In genomic region chr1:228276361-228276831, GRCh38 we compare ENCODE assay signal across 8 cellular contexts.
DNase-seq lines count a peak whose midpoint lies in the region; ATAC-seq, FAIRE-seq and TF ChIP-seq lines count a peak whose summit lies in the region.

No MANE protein-coding gene starts in this region.

- H3K27me3 ChIP-seq in GM12878 (replicated peaks in 1 of 2; ENCODE audit: control insufficient read depth in 2 of 2, insufficient read depth in 2 of 2, low read length in 1 of 2) (peaks cover 0 to 4% of the 10 kb centered on the region in 2 experiments; a peak in 3 of 4 replicates), mesenchymal stem cell (ENCODE audit: control insufficient read depth in 1 of 2, insufficient read depth in 1 of 2, low read length in 2 of 2) (no peaks in the 10 kb centered on the region)

- H3K4ac ChIP-seq in mesenchymal stem cell (ENCODE audit: low read depth in 1 of 2, low read length in 2 of 2) = peak overlapping the region in 1 of 2 experiments; percentile 8

- no peak for FAIRE-seq in GM12878 (lab: Jason Lieb, UNC)

- H3K4me2 ChIP-seq in GM12878 (ENCODE audit: control insufficient read depth, insufficient read depth) (peak overlapping the region; percentile 79; the same call in 1 of the 2 replicates), mesenchymal stem cell (ENCODE audit: low read length, poor library complexity, severe bottlenecking) (peak overlapping the region; percentile 71)

- H4K8ac ChIP-seq in mesenchymal stem cell (ENCODE audit: low read length) = peak overlapping the region; percentile 93

- peak overlapping the region; percentile 37 to 51 for H2BK12ac ChIP-seq in mesenchymal stem cell (ENCODE audit: low read length in 2 of 2)

- no TSS peak for BruUV-seq in GM12878 (replicated peaks; lab: Mats Ljungman, UMichigan)

- no peaks in the 10 kb centered on the region for H3K79me2 ChIP-seq in GM12878 (ENCODE audit: control insufficient read depth, insufficient read depth, low read length)

- WGBS in GM12878 (ENCODE audit: insufficient coverage, insufficient replicate concordance, low lambda C conversion rate, missing lambda C conversion rate) = 26% methylated on average over 37 of the region's 37 CpGs
- WGBS in mesenchymal stem cell = 59% methylated on average over 37 of the region's 37 CpGs

- H3K23ac ChIP-seq in mesenchymal stem cell (ENCODE audit: low read length in 2 of 2) = no peak overlapping the region

- H3K4me3 ChIP-seq in GM12878 (no peak overlapping the region), mesenchymal stem cell (ENCODE audit: insufficient read depth in 1 of 2, low read depth in 1 of 2, low read length in 2 of 2) (peak overlapping the region; percentile 63 to 80)

- no peak overlapping the region for H2AK5ac ChIP-seq in mesenchymal stem cell (ENCODE audit: low read length, severe bottlenecking)

- intact Hi-C loops in activated CD4-positive, alpha-beta T cell treated with anti-CD3 and anti-CD28 coated beads, Interleukin-2, amount 10 ng/mL, durations not matched to agents 24 days and 14 days (cut with micrococcal nuclease) = loop anchor here (1.0 to 10.0 kb wide), 6 partner anchors 63 to 226 kb away; partner anchors contain the start of genes GUK1, IBA57 and TRIM11
- intact Hi-C loops in GM12878 (cut with micrococcal nuclease; ENCODE audit: unreplicated experiment) = no loop called here

- ATAC-seq in GM12878 = peak; percentile 34
- no peak for ATAC-seq in GM21390 (IDR thresholded peaks at IDR 0.05; ENCODE audit: unreplicated experiment)

- no peak overlapping the region for H3K9ac ChIP-seq in GM12878 (ENCODE audit: control insufficient read depth, insufficient read depth, low read length)
- H3K9ac ChIP-seq in mesenchymal stem cell (ENCODE audit: low read length) = peak overlapping the region; percentile 83

- peak overlapping the region; percentile 55 for H2BK15ac ChIP-seq in mesenchymal stem cell (ENCODE audit: low read depth, poor library complexity, severe bottlenecking)

- no peaks in the 10 kb centered on the region for H3K9me3 Mint-ChIP-seq in activated CD4-positive, alpha-beta T cell treated with anti-CD3 and anti-CD28 coated beads, Interleukin-2, amount 10 ng/mL, durations not matched to agents 24 days and 14 days
- no peaks in the 10 kb centered on the region for H3K9me3 Mint-ChIP-seq in type B pancreatic cell

- TF ChIP-seq EP300 in GM12878 (IDR thresholded peaks at IDR 0.05; ENCODE audit: borderline replicate concordance in 1 of 2, control insufficient read depth in 1 of 2, low read depth in 2 of 2, low read length in 2 of 2) = no peak

- H3K9me3 ChIP-seq in GM12878 (replicated peaks; ENCODE audit: control insufficient read depth, insufficient read depth, low read length) (no peaks in the 10 kb centered on the region), mesenchymal stem cell (ENCODE audit: control insufficient read depth, low read length) (no peaks in the 10 kb centered on the region)

- no peak overlapping the region for H3K27ac ChIP-seq in GM12878 (ENCODE audit: control insufficient read depth, insufficient read depth)
- no peak overlapping the region for H3K27ac ChIP-seq in mesenchymal stem cell (ENCODE audit: low read length, poor library complexity, severe bottlenecking)

- H2BK5ac ChIP-seq in mesenchymal stem cell (ENCODE audit: low read depth, low read length, poor library complexity, severe bottlenecking) = no peak overlapping the region

- no peak for DNase-seq in activated CD4-positive, alpha-beta T cell treated with anti-CD3 and anti-CD28 coated beads, Interleukin-2, amount 10 ng/mL, durations not matched to agents 24 days and 14 days
- DNase-seq in activated CD4-positive, alpha-beta T cell treated with anti-CD3 and anti-CD28 coated beads for 4 hours = no peak
- DNase-seq in GM12878 (ENCODE audit: low read depth, low spot score) (no peak), mesenchymal stem cell (peak; percentile 5), type B pancreatic cell (ENCODE audit: extremely low spot score, unreplicated experiment) (peak; percentile 69), H4 (ENCODE audit: low spot score) (no peak), activated gamma-delta T cell treated with Interleukin-2 at 50 U/mL for 16 hours (no peak)

- H3K27ac Mint-ChIP-seq in activated CD4-positive, alpha-beta T cell treated with anti-CD3 and anti-CD28 coated beads, Interleukin-2, amount 10 ng/mL, durations not matched to agents 24 days and 14 days = no peak overlapping the region
- H3K27ac Mint-ChIP-seq in type B pancreatic cell = no peak overlapping the region

- CTCF ChIA-PET in GM12878 (lab: Yijun Ruan, JAX) = interaction anchor here (1.0 kb wide), 1 partner anchor 13 kb away, joined by 3 read pairs; no protein-coding TSS in a partner anchor

- H3K27me3 Mint-ChIP-seq in activated CD4-positive, alpha-beta T cell treated with anti-CD3 and anti-CD28 coated beads, Interleukin-2, amount 10 ng/mL, durations not matched to agents 24 days and 14 days = no peaks in the 10 kb centered on the region
- H3K27me3 Mint-ChIP-seq in type B pancreatic cell = no peaks in the 10 kb centered on the region

- TF ChIP-seq CTCF in GM12878 (IDR thresholded peaks at IDR 0.05 in 2 of 3, conservative IDR thresholded peaks at IDR 0.05 in 1 of 3; ENCODE audit: control insufficient read depth in 2 of 3, extremely low read depth in 1 of 3, insufficient read depth in 1 of 3, low read depth in 3 of 3, low read length in 3 of 3) (no peak), type B pancreatic cell (conservative IDR thresholded peaks at IDR 0.05) (no peak)

- H3K4me1 ChIP-seq in GM12878 (ENCODE audit: control insufficient read depth, insufficient read depth, low read length) (no peaks in the 10 kb centered on the region), mesenchymal stem cell (ENCODE audit: control insufficient read depth, insufficient read depth, low read depth, low read length) (peaks cover 18% of the 10 kb centered on the region)

- H3K36me3 ChIP-seq in GM12878 (ENCODE audit: control insufficient read depth in 2 of 2, insufficient read depth in 2 of 2, low read length in 1 of 2) (no peaks in the 10 kb centered on the region), mesenchymal stem cell (ENCODE audit: control insufficient read depth in 1 of 2, insufficient read depth in 2 of 2, low read depth in 1 of 2, low read length in 2 of 2) (peaks cover 2 to 81% of the 10 kb centered on the region in 2 experiments)

- peaks cover 12% of the 10 kb centered on the region for H3K79me1 ChIP-seq in mesenchymal stem cell (replicated peaks; ENCODE audit: low read length, poor library complexity, severe bottlenecking)

- RAD21 ChIA-PET in GM12878 (lab: Charles Lee; ENCODE audit: unreplicated experiment) = no interaction called here

- H3K4me1 Mint-ChIP-seq in activated CD4-positive, alpha-beta T cell treated with anti-CD3 and anti-CD28 coated beads, Interleukin-2, amount 10 ng/mL, durations not matched to agents 24 days and 14 days = peaks cover 6% of the 10 kb centered on the region
- H3K4me1 Mint-ChIP-seq in type B pancreatic cell (ENCODE audit: unreplicated experiment) = no peaks in the 10 kb centered on the region

- in situ Hi-C loops in GM12878 (cut with MboI) = no loop called here

- no peak overlapping the region for H2BK120ac ChIP-seq in mesenchymal stem cell (ENCODE audit: low read depth, low read length)

- H2AFZ ChIP-seq in GM12878 (ENCODE audit: control insufficient read depth, low read depth, low read length) (peak overlapping the region; percentile 33; the same call in 1 of the 2 replicates), mesenchymal stem cell (ENCODE audit: low read depth, low read length) (peak overlapping the region; percentile 10)

- H3K4me3 Mint-ChIP-seq in activated CD4-positive, alpha-beta T cell treated with anti-CD3 and anti-CD28 coated beads, Interleukin-2, amount 10 ng/mL, durations not matched to agents 24 days and 14 days = peak overlapping the region; percentile 80
- peak overlapping the region; percentile 81 for H3K4me3 Mint-ChIP-seq in type B pancreatic cell

- H4K20me1 ChIP-seq in GM12878 (ENCODE audit: control insufficient read depth, insufficient read depth) = no peaks in the 10 kb centered on the region

- peak overlapping the region; percentile 84 for H4K91ac ChIP-seq in mesenchymal stem cell (ENCODE audit: low read length)

- peak overlapping the region; percentile 80 to 84 for H3K18ac ChIP-seq in mesenchymal stem cell (ENCODE audit: low read depth in 1 of 2, low read length in 2 of 2)

- no peaks in the 10 kb centered on the region for H3K36me3 Mint-ChIP-seq in activated CD4-positive, alpha-beta T cell treated with anti-CD3 and anti-CD28 coated beads, Interleukin-2, amount 10 ng/mL, durations not matched to agents 24 days and 14 days (ENCODE audit: low read depth)
- H3K36me3 Mint-ChIP-seq in type B pancreatic cell = no peaks in the 10 kb centered on the region

- H3K14ac ChIP-seq in mesenchymal stem cell (ENCODE audit: low read length in 2 of 2) = peak overlapping the region in 1 of 2 experiments; percentile 0

- no peak for TF ChIP-seq POLR2A in GM12878 (IDR thresholded peaks at IDR 0.05; ENCODE audit: low read depth, low read length)

- SMC1A ChIA-PET in GM12878 (lab: Charles Lee; ENCODE audit: uncharacterized antibody, unreplicated experiment) = no interaction called here

- no peak for TF ChIP-seq RAD21 in GM12878 (IDR thresholded peaks at IDR 0.05; ENCODE audit: insufficient read depth, low read depth, low read length)

- POLR2A ChIA-PET in GM12878 (lab: Charles Lee) = no interaction called here

TF ChIP-seq in GM12878, 131 proteins besides CTCF, POLR2A, EP300 and RAD21:
- TF ChIP-seq IKZF1 (conservative IDR thresholded peaks at IDR 0.05) = 0 out of 2 replicates have a peak, but pooled peaks have one; percentile 9
- peak; percentile 31 to 80; a peak in 3 of 4 replicates for TF ChIP-seq BHLHE40 (IDR thresholded peaks at IDR 0.05; ENCODE audit: borderline replicate concordance in 1 of 2, low read depth in 2 of 2, low read length in 1 of 2)
- TF ChIP-seq SKIL (IDR thresholded peaks at IDR 0.05; ENCODE audit: low read depth, poor library complexity, severe bottlenecking) = no peak

Comparison
In these comparisons a context has a peak if more than half of its experiments do, and no peak if none do; other contexts are left out.
1. DNase-seq: peak in mesenchymal stem cell (single experiment) and type B pancreatic cell (single experiment); none in activated CD4-positive, alpha-beta T cell treated with anti-CD3 and anti-CD28 coated beads, Interleukin-2, amount 10 ng/mL, durations not matched to agents 24 days and 14 days (single experiment), activated CD4-positive, alpha-beta T cell treated with anti-CD3 and anti-CD28 coated beads for 4 hours (0 of 2), GM12878 (single experiment), H4 (single experiment) and activated gamma-delta T cell treated with Interleukin-2 at 50 U/mL for 16 hours (single experiment).